In the genomic region with DNA sequence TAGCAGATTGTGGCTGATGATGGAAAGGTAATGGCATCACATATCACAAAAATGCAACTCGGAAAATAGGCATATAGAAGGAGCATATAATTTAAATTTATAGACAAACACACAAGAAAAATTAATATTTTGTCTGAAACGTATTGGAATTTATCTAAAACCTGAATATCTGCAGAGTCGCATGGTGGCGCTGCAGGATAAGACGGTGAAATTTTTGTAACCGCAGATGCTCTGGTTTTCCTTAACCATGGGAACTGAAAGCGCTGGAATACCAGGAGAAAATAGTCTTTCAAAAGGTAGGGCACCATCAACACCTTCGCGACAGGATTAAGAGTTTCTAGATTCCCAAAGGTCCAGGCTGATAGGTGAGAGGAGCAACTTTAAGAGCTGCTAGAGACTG, we compare ENCODE assay signal across 14 cellular contexts. TPM values are rescaled to one million over a fixed set of nuclear protein-coding genes. Genes with fewer than 3 reads are reported as not detected.
DNase-seq lines count a peak whose midpoint lies in the region; ATAC-seq and TF ChIP-seq lines count a peak whose summit lies in the region.
"Had no signal": no experiment of that assay in that cellular context is flagged by ENCODE, and none has a peak within 500 bp of the region (broad histone marks: within the 10 kb centered on the region; RNA-seq: fewer than 3 reads in every experiment).

No MANE protein-coding gene starts in this region.

- no peak for TF ChIP-seq POLR2A in vagina (IDR thresholded peaks at IDR 0.05)

- no peaks in the 10 kb centered on the region for H3K4me1 ChIP-seq in left ventricle myocardium inferior
- H3K4me1 ChIP-seq in vagina, result no peaks in the 10 kb centered on the region
- H3K4me1 ChIP-seq: BLaER1 treated with 17β-estradiol and CSF1 and Interleukin-3, amounts not matched to agents 10 nM and 100 nM had no signal

- peaks cover 22% of the 10 kb centered on the region for H3K27me3 ChIP-seq in left ventricle myocardium inferior (ENCODE audit: low read depth)
- no peaks in the 10 kb centered on the region for H3K27me3 ChIP-seq in vagina
- H3K27me3 ChIP-seq: BLaER1 treated with 17β-estradiol and CSF1 and Interleukin-3, amounts not matched to agents 10 nM and 100 nM had no signal

- H3K9me3 ChIP-seq in left ventricle myocardium inferior (replicated peaks) (peaks cover 95% of the 10 kb centered on the region), vagina (peaks cover 70% of the 10 kb centered on the region)

- ATAC-seq in Right ventricle myocardium inferior (no peak), GM19452 (IDR thresholded peaks at IDR 0.05; ENCODE audit: unreplicated experiment) (no peak), GM18873 (IDR thresholded peaks at IDR 0.05; ENCODE audit: low FRiP score, unreplicated experiment) (no peak)

- H3K36me3 ChIP-seq in left ventricle myocardium inferior, result peaks cover 10% of the 10 kb centered on the region
- H3K36me3 ChIP-seq in vagina, result no peaks in the 10 kb centered on the region
- H3K36me3 ChIP-seq: BLaER1 treated with 17β-estradiol and CSF1 and Interleukin-3, amounts not matched to agents 10 nM and 100 nM had no signal

- H3K4me3 ChIP-seq in left ventricle myocardium inferior (peak overlapping the region; percentile 49), WI38 (ENCODE audit: low read depth, low read length) (peak overlapping the region; percentile 46), vagina (peak overlapping the region; percentile 9 to 25)
- H3K4me3 ChIP-seq: BLaER1 treated with 17β-estradiol and CSF1 and Interleukin-3, amounts not matched to agents 10 nM and 100 nM had no signal

- H3K27ac ChIP-seq in left ventricle myocardium inferior (replicated peaks) (no peak overlapping the region), vagina (no peak overlapping the region)
- H3K27ac ChIP-seq: BLaER1 treated with 17β-estradiol and CSF1 and Interleukin-3, amounts not matched to agents 10 nM and 100 nM; epithelial cell of prostate; KMS-11 had no signal

- TF ChIP-seq CTCF in left ventricle myocardium inferior (IDR thresholded peaks at IDR 0.05; ENCODE audit: borderline replicate concordance) (peak; percentile 30), WI38 (IDR thresholded peaks at IDR 0.05; ENCODE audit: low read depth, low read length) (peak; percentile 31; the same call in 1 of the 2 replicates), vagina (IDR thresholded peaks at IDR 0.05) (no peak)

- intact Hi-C loops in left ventricle myocardium inferior (cut with micrococcal nuclease), result no loop called here
- intact Hi-C loops in Right ventricle myocardium inferior (cut with DNase I), result no loop called here
- intact Hi-C loops in vagina (cut with DNase I), result no loop called here

- no peak for DNase-seq in left ventricle myocardium inferior
- DNase-seq in Right ventricle myocardium inferior (ENCODE audit: missing footprints), result no peak
- peak; percentile 20 for DNase-seq in glomerular visceral epithelial cell (ENCODE audit: extremely low spot score)
- DNase-seq in vagina (ENCODE audit: extremely low spot score in 2 of 2), result no peak
- no peak for DNase-seq in NCI-H187 treated with DMSO at 0.1 percent for 48 hours (lab: John Stamatoyannopoulos, UW)
- DNase-seq: activated CD4-positive, CD25-positive, alpha-beta regulatory T cell treated with anti-CD3 and anti-CD28 coated beads, Interleukin-2, amount 50 U/mL, for 72 hours; activated naive CD4-positive, alpha-beta T cell treated with Interleukin-2 at 50 U/mL for 16 hours; stimulated activated naive CD4-positive, alpha-beta T cell had no signal

RNA-seq across cellular contexts. Expression of a gene that starts 11.0 kb away (rescaled TPM):
- 1.9 TPM for total RNA-seq in left ventricle myocardium inferior
- 4.1 TPM for total RNA-seq in Right ventricle myocardium inferior
- total RNA-seq in vagina, result 4.2 TPM

RNA-seq across cellular contexts. Expression of a gene that starts 11.1 kb away (rescaled TPM):
- total RNA-seq in left ventricle myocardium inferior, result 2.8 TPM
- 5.8 TPM for total RNA-seq in Right ventricle myocardium inferior
- 3.2 TPM for total RNA-seq in vagina

RNA-seq across cellular contexts. Expression of a gene that starts 20.4 kb away (rescaled TPM):
- total RNA-seq in left ventricle myocardium inferior (2.5 TPM), Right ventricle myocardium inferior (2.6 TPM), vagina (3.7 TPM)

RNA-seq across cellular contexts. Expression of a gene that starts 25.6 kb away (rescaled TPM):
- total RNA-seq in left ventricle myocardium inferior, result 0.69 TPM
- 1.3 TPM for total RNA-seq in Right ventricle myocardium inferior
- total RNA-seq in vagina, result 2.5 TPM

RNA-seq across cellular contexts. Expression of a gene that starts 34.7 kb away (rescaled TPM):
- total RNA-seq in left ventricle myocardium inferior, result 0.77 TPM
- 0.81 TPM for total RNA-seq in Right ventricle myocardium inferior
- 2.2 TPM for total RNA-seq in vagina

Comparison
In these comparisons a context has a peak if more than half of its experiments do, and no peak if none do; other contexts are left out.
1. CTCF ChIP-seq: peak in left ventricle myocardium inferior (single experiment) and WI38 (single experiment); none in vagina (0 of 3).
2. Peak in every context shown above with its lines, with median percentiles within 50 percentile points of each other: H3K4me3 ChIP-seq.